In genomic region chr12:113758165-113758924, GRCh38 we compare ENCODE assay signal across 1 cellular context.
TF ChIP-seq lines count a peak whose summit lies in the region.

No MANE protein-coding gene starts in this region.

TF ChIP-seq in K562, 482 proteins besides CTCF, POLR2A, EP300 and RAD21 (continued from another document and continues in another):
- no peak for TF ChIP-seq THAP12 (CRISPR knock-in tag; IDR thresholded peaks at IDR 0.05)
- no peak for TF ChIP-seq TEAD2 (tag; IDR thresholded peaks at IDR 0.05)
- TF ChIP-seq GATAD2B (IDR thresholded peaks at IDR 0.05; ENCODE audit: borderline replicate concordance), result no peak
- no peak for TF ChIP-seq HLTF (IDR thresholded peaks at IDR 0.05)
- TF ChIP-seq, protein P1, sequence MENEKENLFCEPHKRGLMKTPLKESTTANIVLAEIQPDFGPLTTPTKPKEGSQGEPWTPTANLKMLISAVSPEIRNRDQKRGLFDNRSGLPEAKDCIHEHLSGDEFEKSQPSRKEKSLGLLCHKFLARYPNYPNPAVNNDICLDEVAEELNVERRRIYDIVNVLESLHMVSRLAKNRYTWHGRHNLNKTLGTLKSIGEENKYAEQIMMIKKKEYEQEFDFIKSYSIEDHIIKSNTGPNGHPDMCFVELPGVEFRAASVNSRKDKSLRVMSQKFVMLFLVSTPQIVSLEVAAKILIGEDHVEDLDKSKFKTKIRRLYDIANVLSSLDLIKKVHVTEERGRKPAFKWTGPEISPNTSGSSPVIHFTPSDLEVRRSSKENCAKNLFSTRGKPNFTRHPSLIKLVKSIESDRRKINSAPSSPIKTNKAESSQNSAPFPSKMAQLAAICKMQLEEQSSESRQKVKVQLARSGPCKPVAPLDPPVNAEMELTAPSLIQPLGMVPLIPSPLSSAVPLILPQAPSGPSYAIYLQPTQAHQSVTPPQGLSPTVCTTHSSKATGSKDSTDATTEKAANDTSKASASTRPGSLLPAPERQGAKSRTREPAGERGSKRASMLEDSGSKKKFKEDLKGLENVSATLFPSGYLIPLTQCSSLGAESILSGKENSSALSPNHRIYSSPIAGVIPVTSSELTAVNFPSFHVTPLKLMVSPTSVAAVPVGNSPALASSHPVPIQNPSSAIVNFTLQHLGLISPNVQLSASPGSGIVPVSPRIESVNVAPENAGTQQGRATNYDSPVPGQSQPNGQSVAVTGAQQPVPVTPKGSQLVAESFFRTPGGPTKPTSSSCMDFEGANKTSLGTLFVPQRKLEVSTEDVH (IDR thresholded peaks at IDR 0.05; ENCODE audit: low read depth, partially characterized antibody), result no peak
- no peak for TF ChIP-seq BMI1 (IDR thresholded peaks at IDR 0.05; ENCODE audit: low read length)
- TF ChIP-seq KLF16 (IDR thresholded peaks at IDR 0.05), result 0 out of 2 replicates have a peak, but pooled peaks have one; percentile 42
- TF ChIP-seq CBFA2T2 (conservative IDR thresholded peaks at IDR 0.05), result peak; percentile 71
- TF ChIP-seq ZBTB1 (CRISPR knock-in tag; IDR thresholded peaks at IDR 0.05; ENCODE audit: borderline replicate concordance, low read depth), result no peak
- no peak for TF ChIP-seq CEBPG (CRISPR knock-in tag; IDR thresholded peaks at IDR 0.05)
- TF ChIP-seq CEBPG (tag; conservative IDR thresholded peaks at IDR 0.05 in 1 of 2, IDR thresholded peaks at IDR 0.05 in 1 of 2), result no peak
- TF ChIP-seq ZNF551 (CRISPR knock-in tag; IDR thresholded peaks at IDR 0.05), result no peak
- peak; percentile 68; the same call in 1 of the 2 replicates for TF ChIP-seq ESRRA (IDR thresholded peaks at IDR 0.05; ENCODE audit: borderline replicate concordance, low read depth)
- TF ChIP-seq SREBF1 (IDR thresholded peaks at IDR 0.05; ENCODE audit: borderline replicate concordance, low read depth, low read length), result no peak
- TF ChIP-seq ZNF512 (tag; IDR thresholded peaks at IDR 0.05), result no peak
- TF ChIP-seq BRD4 (IDR thresholded peaks at IDR 0.05), result no peak
- no peak for TF ChIP-seq PHB (CRISPR knock-in tag; IDR thresholded peaks at IDR 0.05)
- TF ChIP-seq HDAC6 (IDR thresholded peaks at IDR 0.05; ENCODE audit: low read depth, low read length), result no peak
- no peak for TF ChIP-seq ZNF785 (CRISPR knock-in tag; IDR thresholded peaks at IDR 0.05)
- TF ChIP-seq SRSF7 (optimal IDR thresholded peaks at IDR 0.05; ENCODE audit: low read depth, low read length), result no peak
- TF ChIP-seq CHD1 (IDR thresholded peaks at IDR 0.05; ENCODE audit: low read length), result no peak
- TF ChIP-seq SAFB (IDR thresholded peaks at IDR 0.05; ENCODE audit: borderline replicate concordance, low read depth, low read length), result no peak
- no peak for TF ChIP-seq FOS (IDR thresholded peaks at IDR 0.05; ENCODE audit: extremely low read depth, insufficient read length)
- no peak for TF ChIP-seq UBTF (IDR thresholded peaks at IDR 0.05; ENCODE audit: borderline replicate concordance in 1 of 2, low read depth in 2 of 2, low read length in 2 of 2)
- TF ChIP-seq, protein P2, sequence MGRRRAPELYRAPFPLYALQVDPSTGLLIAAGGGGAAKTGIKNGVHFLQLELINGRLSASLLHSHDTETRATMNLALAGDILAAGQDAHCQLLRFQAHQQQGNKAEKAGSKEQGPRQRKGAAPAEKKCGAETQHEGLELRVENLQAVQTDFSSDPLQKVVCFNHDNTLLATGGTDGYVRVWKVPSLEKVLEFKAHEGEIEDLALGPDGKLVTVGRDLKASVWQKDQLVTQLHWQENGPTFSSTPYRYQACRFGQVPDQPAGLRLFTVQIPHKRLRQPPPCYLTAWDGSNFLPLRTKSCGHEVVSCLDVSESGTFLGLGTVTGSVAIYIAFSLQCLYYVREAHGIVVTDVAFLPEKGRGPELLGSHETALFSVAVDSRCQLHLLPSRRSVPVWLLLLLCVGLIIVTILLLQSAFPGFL (CRISPR knock-in tag; IDR thresholded peaks at IDR 0.05), result no peak
- TF ChIP-seq, protein P3, sequence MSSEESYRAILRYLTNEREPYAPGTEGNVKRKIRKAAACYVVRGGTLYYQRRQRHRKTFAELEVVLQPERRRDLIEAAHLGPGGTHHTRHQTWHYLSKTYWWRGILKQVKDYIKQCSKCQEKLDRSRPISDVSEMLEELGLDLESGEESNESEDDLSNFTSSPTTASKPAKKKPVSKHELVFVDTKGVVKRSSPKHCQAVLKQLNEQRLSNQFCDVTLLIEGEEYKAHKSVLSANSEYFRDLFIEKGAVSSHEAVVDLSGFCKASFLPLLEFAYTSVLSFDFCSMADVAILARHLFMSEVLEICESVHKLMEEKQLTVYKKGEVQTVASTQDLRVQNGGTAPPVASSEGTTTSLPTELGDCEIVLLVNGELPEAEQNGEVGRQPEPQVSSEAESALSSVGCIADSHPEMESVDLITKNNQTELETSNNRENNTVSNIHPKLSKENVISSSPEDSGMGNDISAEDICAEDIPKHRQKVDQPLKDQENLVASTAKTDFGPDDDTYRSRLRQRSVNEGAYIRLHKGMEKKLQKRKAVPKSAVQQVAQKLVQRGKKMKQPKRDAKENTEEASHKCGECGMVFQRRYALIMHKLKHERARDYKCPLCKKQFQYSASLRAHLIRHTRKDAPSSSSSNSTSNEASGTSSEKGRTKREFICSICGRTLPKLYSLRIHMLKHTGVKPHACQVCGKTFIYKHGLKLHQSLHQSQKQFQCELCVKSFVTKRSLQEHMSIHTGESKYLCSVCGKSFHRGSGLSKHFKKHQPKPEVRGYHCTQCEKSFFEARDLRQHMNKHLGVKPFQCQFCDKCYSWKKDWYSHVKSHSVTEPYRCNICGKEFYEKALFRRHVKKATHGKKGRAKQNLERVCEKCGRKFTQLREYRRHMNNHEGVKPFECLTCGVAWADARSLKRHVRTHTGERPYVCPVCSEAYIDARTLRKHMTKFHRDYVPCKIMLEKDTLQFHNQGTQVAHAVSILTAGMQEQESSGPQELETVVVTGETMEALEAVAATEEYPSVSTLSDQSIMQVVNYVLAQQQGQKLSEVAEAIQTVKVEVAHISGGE (CRISPR knock-in tag; IDR thresholded peaks at IDR 0.05), result no peak
- no peak for TF ChIP-seq TFAM (CRISPR knock-in tag; conservative IDR thresholded peaks at IDR 0.05)
- TF ChIP-seq DACH1 (IDR thresholded peaks at IDR 0.05; ENCODE audit: partially characterized antibody), result no peak
- TF ChIP-seq TCFL5 (CRISPR knock-in tag; conservative IDR thresholded peaks at IDR 0.05), result no peak
- no peak for TF ChIP-seq ZNF232 (CRISPR knock-in tag; IDR thresholded peaks at IDR 0.05)
- no peak for TF ChIP-seq NR2F6 (CRISPR knock-in tag; IDR thresholded peaks at IDR 0.05)
- TF ChIP-seq RBM25 (IDR thresholded peaks at IDR 0.05; ENCODE audit: low read depth, low read length, severe bottlenecking), result no peak
- TF ChIP-seq SMC3 (conservative IDR thresholded peaks at IDR 0.05; ENCODE audit: insufficient read depth, low read depth, low read length), result no peak
- TF ChIP-seq CEBPB (tag; IDR thresholded peaks at IDR 0.05), result no peak
- no peak for TF ChIP-seq PRMT5 (CRISPR knock-in tag; IDR thresholded peaks at IDR 0.05)
- no peak for TF ChIP-seq ZNF124 (CRISPR knock-in tag; IDR thresholded peaks at IDR 0.05)
- TF ChIP-seq ZBTB43 (CRISPR knock-in tag; IDR thresholded peaks at IDR 0.05), result no peak
- no peak for TF ChIP-seq TAF9B (IDR thresholded peaks at IDR 0.05; ENCODE audit: partially characterized antibody)
- peak; percentile 45; the same call in 1 of the 2 replicates for TF ChIP-seq TEAD4 (IDR thresholded peaks at IDR 0.05; ENCODE audit: low read length)
- TF ChIP-seq TEAD4 (CRISPR knock-in tag; IDR thresholded peaks at IDR 0.05; ENCODE audit: borderline replicate concordance), result no peak
- no peak for TF ChIP-seq HMG20B (CRISPR knock-in tag; IDR thresholded peaks at IDR 0.05)
- TF ChIP-seq CHD4 (IDR thresholded peaks at IDR 0.05; ENCODE audit: insufficient read depth, insufficient replicate concordance, low read depth, low read length, poor library complexity, severe bottlenecking), result no peak
- TF ChIP-seq CBFB (CRISPR knock-in tag; IDR thresholded peaks at IDR 0.05), result no peak
- TF ChIP-seq POLR2B (IDR thresholded peaks at IDR 0.05; ENCODE audit: low read depth, partially characterized antibody), result no peak
- TF ChIP-seq ZBTB7A (IDR thresholded peaks at IDR 0.05; ENCODE audit: borderline replicate concordance, control insufficient read depth, low read depth, low read length), result peak; percentile 34; the same call in 1 of the 2 replicates
- TF ChIP-seq NELFE (IDR thresholded peaks at IDR 0.05; ENCODE audit: insufficient read depth, insufficient read length), result no peak
- 0 out of 2 replicates have a peak, but pooled peaks have one; percentile 36 for TF ChIP-seq FOXP1 (CRISPR knock-in tag; IDR thresholded peaks at IDR 0.05)
- TF ChIP-seq LCOR (CRISPR knock-in tag; IDR thresholded peaks at IDR 0.05), result peak; percentile 70; the same call in 1 of the 2 replicates
- TF ChIP-seq KDM4B (IDR thresholded peaks at IDR 0.05; ENCODE audit: borderline replicate concordance in 2 of 2, low read depth in 1 of 2), result no peak
- no peak for TF ChIP-seq FIP1L1 (IDR thresholded peaks at IDR 0.05; ENCODE audit: low read depth, low read length, poor library complexity, severe bottlenecking)
- peak in 1 of 2 experiments; percentile 54; a peak in 1 of 4 replicates for TF ChIP-seq MNT (conservative IDR thresholded peaks at IDR 0.05)
- TF ChIP-seq ZNF436 (CRISPR knock-in tag; IDR thresholded peaks at IDR 0.05), result no peak
- no peak for TF ChIP-seq YBX1 (IDR thresholded peaks at IDR 0.05)
